8 cellular contexts compared by ENCODE assay signal in genomic region chr1:23800396-23801337, GRCh38. TPM values are rescaled to one million over a fixed set of nuclear protein-coding genes. Genes with fewer than 3 reads are reported as not detected.
DNase-seq lines count a peak whose midpoint lies in the region; ATAC-seq, FAIRE-seq and TF ChIP-seq lines count a peak whose summit lies in the region.

TSS of gene GALE (minus strand) at chr1:23800754. CDS start at chr1:23799007, 1,747 bp downstream.

- POLR2A ChIA-PET in CD4-positive, alpha-beta T cell (lab: Charles Lee) = interaction anchor here (0.6 to 4.9 kb wide), 16 partner anchors 9 to 456 kb away, joined by 3 to 40 read pairs (median 4); partner anchors contain the start of genes ELOA, FUCA1, HMGCL and HNRNPR

- H4K5ac ChIP-seq in mesendoderm (ENCODE audit: low read length) = peak within 1 kb of the TSS; percentile 30

- peaks cover 23% of the 10 kb centered on the region for H3K36me3 Mint-ChIP-seq in CD4-positive, alpha-beta T cell (ENCODE audit: low read depth)
- H3K36me3 Mint-ChIP-seq in effector memory CD8-positive, alpha-beta T cell (ENCODE audit: insufficient read depth) = peaks cover 20% of the 10 kb centered on the region

- H2BK15ac ChIP-seq in mesendoderm (replicated peaks; ENCODE audit: low read depth) = no peak within 1 kb of the TSS

- H3K18ac ChIP-seq in mesendoderm (ENCODE audit: low read length) = peak within 1 kb of the TSS; percentile 91

- H3K4me3 ChIP-seq in mesendoderm (ENCODE audit: low read length) = peak within 1 kb of the TSS; percentile 98

- peak within 1 kb of the TSS; percentile 92 for H3K27ac Mint-ChIP-seq in CD4-positive, alpha-beta T cell
- H3K27ac Mint-ChIP-seq in effector memory CD8-positive, alpha-beta T cell = peak within 1 kb of the TSS; percentile 86 to 89

- peak within 1 kb of the TSS; percentile 65 for H2BK5ac ChIP-seq in mesendoderm (ENCODE audit: low read length)

- H3K27me3 ChIP-seq in CD4-positive, alpha-beta T cell (ENCODE audit: control insufficient read depth, insufficient read depth, low read length) = no peaks in the 10 kb centered on the region
- no peaks in the 10 kb centered on the region for H3K27me3 ChIP-seq in mesendoderm (ENCODE audit: insufficient read depth, low read length, poor library complexity)

- H3K27me3 Mint-ChIP-seq in CD4-positive, alpha-beta T cell = no peaks in the 10 kb centered on the region
- H3K27me3 Mint-ChIP-seq in effector memory CD8-positive, alpha-beta T cell = no peaks in the 10 kb centered on the region

- CTCF ChIA-PET in CD4-positive, alpha-beta T cell (lab: Charles Lee) = interaction anchor here (1.4 to 4.3 kb wide), 3 partner anchors 9 to 29 kb away, joined by 3 to 13 read pairs (median 12); no protein-coding TSS in a partner anchor

- peak within 1 kb of the TSS; percentile 99 for H3K4me2 ChIP-seq in mesendoderm (ENCODE audit: low read length)

- peak; percentile 94 to 99 (median 96) for DNase-seq in CD4-positive, alpha-beta T cell
- peak; percentile 89 for DNase-seq in HTR-8/SVneo (ENCODE audit: insufficient read length, low spot score)
- peak; percentile 89 for DNase-seq in NOMO-1 treated with DMSO at 0.1 percent for 48 hours (lab: John Stamatoyannopoulos, UW; ENCODE audit: unreplicated experiment)
- DNase-seq in activated CD8-positive, alpha-beta memory T cell treated with anti-CD3 and anti-CD28 coated beads for 48 hours (ENCODE audit: low read depth in 2 of 3, low spot score in 2 of 3) = peak; percentile 92 to 95 (median 93)
- DNase-seq in effector memory CD8-positive, alpha-beta T cell = peak; percentile 93
- peak; percentile 89 for DNase-seq in mesendoderm
- peak; percentile 97 for DNase-seq in stimulated activated CD8-positive, alpha-beta memory T cell treated with anti-CD3 and anti-CD28 coated beads, Interleukin-12 subunit alpha, Interleukin-12 subunit beta, amount 100 ng/mL, for 4 hours (ENCODE audit: low read depth)

- H3K4ac ChIP-seq in mesendoderm (ENCODE audit: low read depth, low read length) = peak within 1 kb of the TSS; percentile 87

- peak; percentile 90 for ATAC-seq in CD4-positive, alpha-beta T cell (ENCODE audit: poor library complexity)
- ATAC-seq in GM19468 (IDR thresholded peaks at IDR 0.05; ENCODE audit: extremely low read depth, unreplicated experiment) = peak; percentile 69
- peak; percentile 92 for ATAC-seq in effector memory CD8-positive, alpha-beta T cell (replicated peaks)

- intact Hi-C loops in CD4-positive, alpha-beta T cell (cut with DNase I, micrococcal nuclease) = loop anchor here (1.0 to 10.0 kb wide), 6 partner anchors 9 to 436 kb away; partner anchors contain the start of genes ELOA (in 1 of the 2), LYPLA2 (in 1 of the 2), PITHD1 (in 1 of the 2) and PNRC2 (in 1 of the 2)

- no CpG with 5 or more reads among the region's 83 CpGs for WGBS in mesendoderm (ENCODE audit: extremely low coverage, insufficient coverage, low lambda C conversion rate)

- H3K4me1 ChIP-seq in mesendoderm (ENCODE audit: control insufficient read depth, low read depth, low read length) = peaks cover 1% of the 10 kb centered on the region

- H4K8ac ChIP-seq in mesendoderm (ENCODE audit: low read depth, low read length) = peak within 1 kb of the TSS; percentile 95

- H3K9me3 Mint-ChIP-seq in CD4-positive, alpha-beta T cell = no peaks in the 10 kb centered on the region
- H3K9me3 Mint-ChIP-seq in effector memory CD8-positive, alpha-beta T cell = no peaks in the 10 kb centered on the region

- H3K4me3 Mint-ChIP-seq in CD4-positive, alpha-beta T cell = peak within 1 kb of the TSS; percentile 97
- H3K4me3 Mint-ChIP-seq in effector memory CD8-positive, alpha-beta T cell = peak within 1 kb of the TSS; percentile 79 to 84

- H3K79me2 ChIP-seq in mesendoderm (ENCODE audit: control insufficient read depth, insufficient read depth, low read length) = no peaks in the 10 kb centered on the region

- peak within 1 kb of the TSS; percentile 99 for H3K9ac ChIP-seq in mesendoderm (ENCODE audit: low read length)

- H3K56ac ChIP-seq in mesendoderm (ENCODE audit: low read length) = peak within 1 kb of the TSS; percentile 100

- no peak for TF ChIP-seq CTCF in CD4-positive, alpha-beta T cell (IDR thresholded peaks at IDR 0.05)

- H2AK5ac ChIP-seq in mesendoderm (ENCODE audit: low read length) = peak within 1 kb of the TSS; percentile 92

- H3K23ac ChIP-seq in mesendoderm (ENCODE audit: low read length) = peak within 1 kb of the TSS; percentile 97

- H3K4me1 Mint-ChIP-seq in CD4-positive, alpha-beta T cell (ENCODE audit: low read depth) = peaks cover 14% of the 10 kb centered on the region
- peaks cover 4 to 24% of the 10 kb centered on the region in 2 donors for H3K4me1 Mint-ChIP-seq in effector memory CD8-positive, alpha-beta T cell (ENCODE audit: low read depth in 2 of 2)

- no peaks in the 10 kb centered on the region for H3K9me3 ChIP-seq in CD4-positive, alpha-beta T cell (ENCODE audit: control insufficient read depth, low read length)

- H3K79me1 ChIP-seq in mesendoderm (ENCODE audit: low read length) = no peaks in the 10 kb centered on the region

- peak within 1 kb of the TSS; percentile 82 for H3K27ac ChIP-seq in CD4-positive, alpha-beta T cell (ENCODE audit: low read depth, low read length)
- H3K27ac ChIP-seq in mesendoderm (ENCODE audit: low read depth, low read length) = peak within 1 kb of the TSS; percentile 88

- H2BK120ac ChIP-seq in mesendoderm (ENCODE audit: low read depth, low read length) = peak within 1 kb of the TSS; percentile 19

- FAIRE-seq in HTR-8/SVneo (lab: Jason Lieb, UNC) = peak; percentile 87

- H3K36me3 ChIP-seq in mesendoderm (ENCODE audit: control insufficient read depth, insufficient read depth, low read length) = peaks cover 2% of the 10 kb centered on the region

RNA-seq across cellular contexts. Expression of gene GALE, which starts in this region (rescaled TPM):
- total RNA-seq in CD4-positive, alpha-beta T cell = 1 to 10 TPM; 5.4 to 6.9 TPM
- 19.1 TPM for polyA plus RNA-seq in mesendoderm (2013, experiment 1 of 2)
- 20.7 TPM for polyA plus RNA-seq in mesendoderm (2013, experiment 2 of 2)

Comparison
In these comparisons a context has a peak if more than half of its experiments do, and no peak if none do; other contexts are left out.
1. Peak in every context shown above with its lines: DNase-seq, ATAC-seq, H3K4me3 ChIP-seq and H3K27ac ChIP-seq.